In the genomic region with DNA sequence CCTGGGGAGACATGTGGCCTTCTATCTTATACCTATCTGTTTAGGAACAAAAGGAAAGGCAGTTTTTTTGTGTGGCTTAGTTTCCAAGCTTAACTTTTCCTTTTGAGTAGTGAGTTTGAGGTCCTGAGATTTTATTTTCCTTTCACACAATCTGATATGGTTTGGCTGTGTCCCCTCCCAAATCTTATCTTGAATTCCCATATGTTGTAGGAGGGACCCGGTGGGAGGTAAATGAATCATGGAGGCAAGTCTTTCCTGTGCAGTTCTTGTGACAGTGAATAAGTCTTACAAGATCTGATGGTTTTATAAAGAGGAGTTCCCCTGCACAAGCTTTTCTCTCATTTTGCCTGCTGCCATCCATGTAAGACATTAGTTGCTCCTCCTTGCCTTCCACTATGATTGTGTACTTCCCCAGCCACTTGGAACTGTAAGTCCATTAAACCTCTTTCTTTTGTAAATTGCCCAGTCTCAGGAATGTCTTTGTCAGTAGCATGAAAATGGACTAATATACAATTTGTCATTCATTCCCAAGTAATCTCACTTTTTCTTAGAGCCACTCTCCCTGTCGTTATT, we compare ENCODE assay signal across 19 cellular contexts. TPM values are rescaled to one million over a fixed set of nuclear protein-coding genes. Genes with fewer than 3 reads are reported as not detected.
DNase-seq lines count a peak whose midpoint lies in the region; ATAC-seq, FAIRE-seq and TF ChIP-seq lines count a peak whose summit lies in the region.
"Had no signal": no experiment of that assay in that cellular context is flagged by ENCODE, and none has a peak within 500 bp of the region (broad histone marks: within the 10 kb centered on the region; RNA-seq: fewer than 3 reads in every experiment).

No MANE protein-coding gene starts in this region.

- TF ChIP-seq EP300 in HepG2 (IDR thresholded peaks at IDR 0.05; ENCODE audit: low read depth in 2 of 2, low read length in 2 of 2): no peak
- no peak for TF ChIP-seq EP300 in HepG2 (CRISPR knock-in tag; IDR thresholded peaks at IDR 0.05; ENCODE audit: borderline replicate concordance)

- ATAC-seq in HepG2 (no peak), right lobe of liver (no peak)

- H3K4me1 ChIP-seq in HepG2 (ENCODE audit: insufficient read depth, low read length) (peaks cover 23% of the 10 kb centered on the region), right lobe of liver (peaks cover 0 to 6% (median 0%) of the 10 kb centered on the region in 4 donors), endothelial cell of umbilical vein (ENCODE audit: control insufficient read depth, extremely low read depth, insufficient read depth, low read length) (peaks cover 6% of the 10 kb centered on the region)

- H3K27me3 Mint-ChIP-seq in activated naive CD8-positive, alpha-beta T cell treated with anti-CD3 and anti-CD28 coated beads for 36 hours: no peaks in the 10 kb centered on the region

- H3K9me3 ChIP-seq in HepG2 (ENCODE audit: low read length) (no peaks in the 10 kb centered on the region), right lobe of liver (no peaks in the 10 kb centered on the region), endothelial cell of umbilical vein (replicated peaks; ENCODE audit: control insufficient read depth, insufficient read depth, low read length) (no peaks in the 10 kb centered on the region)

- TF ChIP-seq CTCF in HepG2 (CRISPR knock-in tag; IDR thresholded peaks at IDR 0.05) (no peak), right lobe of liver (IDR thresholded peaks at IDR 0.05) (no peak), endothelial cell of umbilical vein (IDR thresholded peaks at IDR 0.05; ENCODE audit: extremely low read depth in 1 of 2, insufficient read depth in 1 of 2, low read depth in 1 of 2, low read length in 2 of 2) (no peak)

- no peak for TF ChIP-seq RAD21 in HepG2 (CRISPR knock-in tag; IDR thresholded peaks at IDR 0.05)

- H3K36me3 Mint-ChIP-seq in activated naive CD8-positive, alpha-beta T cell treated with anti-CD3 and anti-CD28 coated beads for 36 hours: no peaks in the 10 kb centered on the region
- H3K36me3 Mint-ChIP-seq: CD14-positive monocyte; CD4-positive, alpha-beta memory T cell had no signal

- peaks cover 2% of the 10 kb centered on the region for H3K9me3 Mint-ChIP-seq in activated naive CD8-positive, alpha-beta T cell treated with anti-CD3 and anti-CD28 coated beads for 36 hours
- H3K9me3 Mint-ChIP-seq: CD4-positive, alpha-beta memory T cell had no signal

- H3K79me2 ChIP-seq in HepG2 (ENCODE audit: insufficient read depth, low read length) (no peaks in the 10 kb centered on the region), endothelial cell of umbilical vein (ENCODE audit: control insufficient read depth, insufficient read depth, low read length) (peaks cover 2% of the 10 kb centered on the region)

- H3K4me2 ChIP-seq in HepG2 (ENCODE audit: low read depth, low read length): no peak overlapping the region
- H3K4me2 ChIP-seq in endothelial cell of umbilical vein (ENCODE audit: insufficient read depth, low read length): no peak overlapping the region
- H3K4me2 ChIP-seq: BLaER1 had no signal

- H3K9ac ChIP-seq in HepG2 (ENCODE audit: insufficient read depth, low read depth, low read length) (no peak overlapping the region), endothelial cell of umbilical vein (replicated peaks; ENCODE audit: extremely low read depth, insufficient read depth, low read length) (no peak overlapping the region)
- H3K9ac ChIP-seq: BLaER1, GM23248 had no signal

- H2AFZ ChIP-seq in HepG2 (ENCODE audit: low read length) (no peak overlapping the region), endothelial cell of umbilical vein (ENCODE audit: low read depth, low read length) (no peak overlapping the region)
- H2AFZ ChIP-seq: GM23248 had no signal

- WGBS in HepG2 (ENCODE audit: low lambda C conversion rate): 33% methylated on average over 2 of the region's 2 CpGs
- WGBS in right lobe of liver (ENCODE audit: insufficient coverage, low coverage, low lambda C conversion rate, missing lambda C conversion rate): 36% methylated on average over 2 of the region's 2 CpGs

- H3K4me1 Mint-ChIP-seq in activated naive CD8-positive, alpha-beta T cell treated with anti-CD3 and anti-CD28 coated beads for 36 hours: peaks cover 10% of the 10 kb centered on the region

- BruUV-seq in HepG2 (replicated peaks; lab: Mats Ljungman, UMichigan): no TSS peak
- BruUV-seq in endothelial cell of umbilical vein (replicated peaks; lab: Mats Ljungman, UMichigan): no TSS peak

- POLR2A ChIA-PET in HepG2 (lab: Yijun Ruan, JAX) (no interaction called here), endothelial cell of umbilical vein (lab: Charles Lee) (no interaction called here)

- intact Hi-C loops in HepG2 (cut with micrococcal nuclease; ENCODE audit: unreplicated experiment) (no loop called here), right lobe of liver (cut with DNase I) (no loop called here), endothelial cell of umbilical vein (cut with micrococcal nuclease) (no loop called here)

- DNase-seq in HepG2 (ENCODE audit: low spot score) (no peak), right lobe of liver (no peak), endothelial cell of umbilical vein (ENCODE audit: low read depth, low spot score) (no peak), NCI-H187 (lab: John Stamatoyannopoulos, UW) (no peak)
- DNase-seq in activated naive CD8-positive, alpha-beta T cell treated with anti-CD3 and anti-CD28 coated beads for 36 hours: no peak
- DNase-seq: 8988T; CD4-positive, alpha-beta memory T cell; DMS153; DMS79; GDM1; GM23248 had no signal

- H4K20me1 ChIP-seq in HepG2 (ENCODE audit: insufficient read depth, low read length) (no peaks in the 10 kb centered on the region), endothelial cell of umbilical vein (replicated peaks; ENCODE audit: control insufficient read depth, extremely low read depth, insufficient read depth, low read length) (no peaks in the 10 kb centered on the region)
- H4K20me1 ChIP-seq: BLaER1 had no signal

- TF ChIP-seq POLR2A in HepG2 (IDR thresholded peaks at IDR 0.05; ENCODE audit: insufficient read depth in 1 of 2, low read depth in 2 of 2, low read length in 2 of 2) (no peak), right lobe of liver (IDR thresholded peaks at IDR 0.05) (no peak), endothelial cell of umbilical vein (IDR thresholded peaks at IDR 0.05; ENCODE audit: low read depth, low read length) (no peak)

- H3K4me3 Mint-ChIP-seq in activated naive CD8-positive, alpha-beta T cell treated with anti-CD3 and anti-CD28 coated beads for 36 hours: no peak overlapping the region
- H3K4me3 Mint-ChIP-seq: CD14-positive monocyte had no signal

- CTCF ChIA-PET in HepG2 (lab: Yijun Ruan, JAX; ENCODE audit: low intra/inter-chr PET ratio, low total read pairs): no interaction called here
- CTCF ChIA-PET in endothelial cell of umbilical vein (lab: Charles Lee): interaction anchor here (1.3 kb wide), 1 partner anchor 27 kb away, joined by 5 read pairs; no protein-coding TSS in a partner anchor

- H3K27me3 ChIP-seq in HepG2 (ENCODE audit: control insufficient read depth in 1 of 2, insufficient read depth in 2 of 2, low read length in 2 of 2): no peaks in the 10 kb centered on the region
- H3K27me3 ChIP-seq in right lobe of liver: no peaks in the 10 kb centered on the region
- H3K27me3 ChIP-seq in endothelial cell of umbilical vein (ENCODE audit: control insufficient read depth in 2 of 2, insufficient read depth in 2 of 2, low read length in 2 of 2): no peaks in the 10 kb centered on the region
- H3K27me3 ChIP-seq: BLaER1 had no signal

- H3K27ac Mint-ChIP-seq in activated naive CD8-positive, alpha-beta T cell treated with anti-CD3 and anti-CD28 coated beads for 36 hours: no peak overlapping the region
- H3K27ac Mint-ChIP-seq: CD14-positive monocyte; CD4-positive, alpha-beta memory T cell; IgD-negative memory B cell had no signal

- H3K9me1 ChIP-seq in endothelial cell of umbilical vein (replicated peaks; ENCODE audit: control insufficient read depth, extremely low read depth, insufficient read depth, low read length): no peaks in the 10 kb centered on the region

- H3K27ac ChIP-seq in HepG2 (ENCODE audit: extremely low read length, insufficient read depth, low read length) (no peak overlapping the region), right lobe of liver (no peak overlapping the region), endothelial cell of umbilical vein (ENCODE audit: insufficient read depth, low read depth, low read length) (no peak overlapping the region)
- H3K27ac ChIP-seq: BLaER1, GM23248 had no signal

- FAIRE-seq in HepG2 (lab: Jason Lieb, UNC): no peak
- peak; percentile 56 for FAIRE-seq in endothelial cell of umbilical vein (lab: Jason Lieb, UNC)
- FAIRE-seq: GM12892, GM18507, HTR-8/SVneo had no signal

- dilution Hi-C loops in endothelial cell of umbilical vein (cut with MboI; ENCODE audit: extremely low pct_ligation_motif_present, low sequenced_read_pairs): no loop called here

- in situ Hi-C loops in HepG2 (cut with HindIII; ENCODE audit: extremely low pct_ligation_motif_present, low pct_unique_long_range_greater_than_20kb): no loop called here

- no peaks in the 10 kb centered on the region for H3K36me3 ChIP-seq in HepG2 (replicated peaks in 1 of 2; ENCODE audit: control insufficient read depth in 1 of 2, insufficient read depth in 2 of 2, low read length in 2 of 2)
- H3K36me3 ChIP-seq in right lobe of liver: no peaks in the 10 kb centered on the region
- no peaks in the 10 kb centered on the region for H3K36me3 ChIP-seq in endothelial cell of umbilical vein (ENCODE audit: control insufficient read depth in 2 of 2, extremely low read depth in 1 of 2, insufficient read depth in 2 of 2, low read length in 2 of 2)
- H3K36me3 ChIP-seq: BLaER1, HAP-1 had no signal

- H3K4me3 ChIP-seq in HepG2 (replicated peaks in 1 of 3; ENCODE audit: insufficient read depth in 1 of 3, low read depth in 2 of 3, low read length in 3 of 3) (no peak overlapping the region), right lobe of liver (no peak overlapping the region), endothelial cell of umbilical vein (replicated peaks in 1 of 3; ENCODE audit: insufficient read depth in 1 of 3, low read depth in 1 of 3, low read length in 3 of 3) (no peak overlapping the region)
- H3K4me3 ChIP-seq: BLaER1, GM23248, HAP-1 had no signal

RNA-seq across cellular contexts. Expression of a gene that starts 4.7 kb away (rescaled TPM):
- total RNA-seq in HepG2 (2016; rRNA removed; fragmentation: Illumina TruSeq; extraction: Trizol): 30.7 and 33.8 TPM in 2 replicates
- total RNA-seq in HepG2 (2016; cell fraction: cytosol; rRNA removed; fragmentation: Illumina TruSeq; extraction: Trizol; ENCODE audit: low read depth): 29.6 and 37.0 TPM in 2 replicates
- total RNA-seq in HepG2 (2016; cell fraction: insoluble cytoplasmic fraction; rRNA removed; fragmentation: Illumina TruSeq; extraction: Trizol): 31.5 and 34.4 TPM in 2 replicates
- total RNA-seq in HepG2 (2016; cell fraction: membrane; rRNA removed; fragmentation: Illumina TruSeq; extraction: Trizol): 33.2 and 41.2 TPM in 2 replicates
- 15.1 and 15.7 TPM in 2 replicates for total RNA-seq in HepG2 (2016; cell fraction: nucleus; rRNA removed; fragmentation: Illumina TruSeq; extraction: Trizol)
- 23.3 and 24.8 TPM in 2 replicates for polyA plus RNA-seq in HepG2 (2011; rRNA removed)
- 27.1 and 35.6 TPM in 2 replicates for polyA plus RNA-seq in HepG2 (2011; cell fraction: cytosol; rRNA removed)
- 29.2 and 30.5 TPM in 2 replicates for polyA plus RNA-seq in HepG2 (2011; cell fraction: nucleus; rRNA removed)
- 14.8 and 24.0 TPM in 2 replicates for polyA plus RNA-seq in HepG2 (2012)
- polyA plus RNA-seq in HepG2 (2016; cell fraction: cytosol; fragmentation: Illumina TruSeq; extraction: Trizol; ENCODE audit: low read depth): 31.8 and 36.4 TPM in 2 replicates
- polyA plus RNA-seq in HepG2 (2016; cell fraction: insoluble cytoplasmic fraction; fragmentation: Illumina TruSeq; extraction: Trizol; ENCODE audit: low read depth): 30.6 and 31.4 TPM in 2 replicates
- 32.7 and 36.2 TPM in 2 replicates for polyA plus RNA-seq in HepG2 (2016; cell fraction: membrane; fragmentation: Illumina TruSeq; extraction: Trizol; ENCODE audit: low read depth)
- polyA plus RNA-seq in HepG2 (2016; cell fraction: nucleus; fragmentation: Illumina TruSeq; extraction: Trizol; ENCODE audit: insufficient read depth, low read depth): 28.4 and 29.1 TPM in 2 replicates
- polyA minus RNA-seq in HepG2 (2011; rRNA and poly(A)+ RNA removed; ENCODE audit: low replicate concordance): 13.8 and 44.3 TPM in 2 replicates
- 9.0 and 12.0 TPM in 2 replicates for polyA minus RNA-seq in HepG2 (2011; cell fraction: cytosol; rRNA and poly(A)+ RNA removed)
- 7.7 and 8.2 TPM in 2 replicates for polyA minus RNA-seq in HepG2 (2011; cell fraction: nucleus; rRNA and poly(A)+ RNA removed)
- 10 to 100 TPM; 28.6 to 73.0 (median 31.3) TPM for total RNA-seq in right lobe of liver
- total RNA-seq in endothelial cell of umbilical vein: 73.2 and 108 TPM in 2 replicates
- 111 and 126 TPM in 2 replicates for polyA plus RNA-seq in endothelial cell of umbilical vein
- polyA plus RNA-seq in endothelial cell of umbilical vein (2011; cell fraction: cytosol; rRNA removed): 78.8 and 83.8 TPM in 2 replicates
- 54.4 and 58.7 TPM in 2 replicates for polyA plus RNA-seq in endothelial cell of umbilical vein (2011; cell fraction: nucleus; rRNA removed)
- polyA plus RNA-seq in endothelial cell of umbilical vein (2012): 85.8 and 109 TPM in 2 replicates
- 28.8 and 30.4 TPM in 2 replicates for polyA minus RNA-seq in endothelial cell of umbilical vein
- polyA minus RNA-seq in endothelial cell of umbilical vein (2011; cell fraction: cytosol; rRNA and poly(A)+ RNA removed): 58.2 TPM
- 11.3 and 17.1 TPM in 2 replicates for polyA minus RNA-seq in endothelial cell of umbilical vein (2011; cell fraction: nucleus; rRNA and poly(A)+ RNA removed)
- 10 to 100 TPM; 53.4 to 57.7 TPM for total RNA-seq in activated naive CD8-positive, alpha-beta T cell treated with anti-CD3 and anti-CD28 coated beads for 36 hours

RNA-seq across cellular contexts. Expression of a gene that starts 27.1 kb away (rescaled TPM):
- total RNA-seq in HepG2 (2016; rRNA removed; fragmentation: Illumina TruSeq; extraction: Trizol) (21.5 and 34.3 TPM in 2 replicates), right lobe of liver (10 to 100 TPM; 17.5 to 23.3 (median 19.8) TPM), endothelial cell of umbilical vein (43.5 and 50.1 TPM in 2 replicates)
- total RNA-seq in HepG2 (2016; cell fraction: cytosol; rRNA removed; fragmentation: Illumina TruSeq; extraction: Trizol; ENCODE audit: low read depth): 5.1 and 5.2 TPM in 2 replicates
- 19.8 and 32.7 TPM in 2 replicates for total RNA-seq in HepG2 (2016; cell fraction: insoluble cytoplasmic fraction; rRNA removed; fragmentation: Illumina TruSeq; extraction: Trizol)
- total RNA-seq in HepG2 (2016; cell fraction: membrane; rRNA removed; fragmentation: Illumina TruSeq; extraction: Trizol): 11.2 and 15.4 TPM in 2 replicates
- total RNA-seq in HepG2 (2016; cell fraction: nucleus; rRNA removed; fragmentation: Illumina TruSeq; extraction: Trizol): 39.6 and 43.8 TPM in 2 replicates
- polyA plus RNA-seq in HepG2 (2011; rRNA removed) (24.6 and 27.8 TPM in 2 replicates), endothelial cell of umbilical vein (24.8 and 27.9 TPM in 2 replicates)
- 16.5 and 25.1 TPM in 2 replicates for polyA plus RNA-seq in HepG2 (2011; cell fraction: cytosol; rRNA removed)
- polyA plus RNA-seq in HepG2 (2011; cell fraction: nucleus; rRNA removed): 19.3 and 19.4 TPM in 2 replicates
- polyA plus RNA-seq in HepG2 (2012): 21.3 and 21.7 TPM in 2 replicates
- 1.8 and 2.0 TPM in 2 replicates for polyA plus RNA-seq in HepG2 (2016; cell fraction: cytosol; fragmentation: Illumina TruSeq; extraction: Trizol; ENCODE audit: low read depth)
- polyA plus RNA-seq in HepG2 (2016; cell fraction: insoluble cytoplasmic fraction; fragmentation: Illumina TruSeq; extraction: Trizol; ENCODE audit: low read depth): 15.5 and 15.8 TPM in 2 replicates
- 5.3 and 5.5 TPM in 2 replicates for polyA plus RNA-seq in HepG2 (2016; cell fraction: membrane; fragmentation: Illumina TruSeq; extraction: Trizol; ENCODE audit: low read depth)
- 54.2 and 59.0 TPM in 2 replicates for polyA plus RNA-seq in HepG2 (2016; cell fraction: nucleus; fragmentation: Illumina TruSeq; extraction: Trizol; ENCODE audit: insufficient read depth, low read depth)
- 38.0 and 49.2 TPM in 2 replicates for polyA minus RNA-seq in HepG2 (2011; rRNA and poly(A)+ RNA removed; ENCODE audit: low replicate concordance)
- 20.9 and 25.3 TPM in 2 replicates for polyA minus RNA-seq in HepG2 (2011; cell fraction: cytosol; rRNA and poly(A)+ RNA removed)
- polyA minus RNA-seq in HepG2 (2011; cell fraction: nucleus; rRNA and poly(A)+ RNA removed): 29.5 and 36.7 TPM in 2 replicates
- polyA plus RNA-seq in endothelial cell of umbilical vein (2011; cell fraction: cytosol; rRNA removed): 23.5 and 26.4 TPM in 2 replicates
- 34.4 and 38.6 TPM in 2 replicates for polyA plus RNA-seq in endothelial cell of umbilical vein (2011; cell fraction: nucleus; rRNA removed)
- polyA plus RNA-seq in endothelial cell of umbilical vein (2012): 27.5 and 33.6 TPM in 2 replicates
- polyA minus RNA-seq in endothelial cell of umbilical vein: 64.4 and 66.3 TPM in 2 replicates
- polyA minus RNA-seq in endothelial cell of umbilical vein (2011; cell fraction: cytosol; rRNA and poly(A)+ RNA removed): 24.7 TPM
- polyA minus RNA-seq in endothelial cell of umbilical vein (2011; cell fraction: nucleus; rRNA and poly(A)+ RNA removed): 23.7 and 32.6 TPM in 2 replicates
- 10 to 100 TPM; 38.1 to 38.6 TPM for total RNA-seq in activated naive CD8-positive, alpha-beta T cell treated with anti-CD3 and anti-CD28 coated beads for 36 hours

RNA-seq across cellular contexts. Expression of a gene that starts 32.5 kb away (rescaled TPM):
- 89.2 and 95.7 TPM in 2 replicates for total RNA-seq in HepG2 (2016; rRNA removed; fragmentation: Illumina TruSeq; extraction: Trizol)
- total RNA-seq in HepG2 (2016; cell fraction: cytosol; rRNA removed; fragmentation: Illumina TruSeq; extraction: Trizol; ENCODE audit: low read depth): 64.5 and 65.6 TPM in 2 replicates
- total RNA-seq in HepG2 (2016; cell fraction: insoluble cytoplasmic fraction; rRNA removed; fragmentation: Illumina TruSeq; extraction: Trizol): 87.9 and 107 TPM in 2 replicates
- 112 and 135 TPM in 2 replicates for total RNA-seq in HepG2 (2016; cell fraction: membrane; rRNA removed; fragmentation: Illumina TruSeq; extraction: Trizol)
- 38.9 and 40.5 TPM in 2 replicates for total RNA-seq in HepG2 (2016; cell fraction: nucleus; rRNA removed; fragmentation: Illumina TruSeq; extraction: Trizol)
- polyA plus RNA-seq in HepG2 (2011; rRNA removed): 146 TPM in 2 replicates
- polyA plus RNA-seq in HepG2 (2011; cell fraction: cytosol; rRNA removed): 171 and 302 TPM in 2 replicates
- 77.0 and 77.1 TPM in 2 replicates for polyA plus RNA-seq in HepG2 (2011; cell fraction: nucleus; rRNA removed)
- 133 and 141 TPM in 2 replicates for polyA plus RNA-seq in HepG2 (2012)
- 151 and 159 TPM in 2 replicates for polyA plus RNA-seq in HepG2 (2016; cell fraction: cytosol; fragmentation: Illumina TruSeq; extraction: Trizol; ENCODE audit: low read depth)
- 220 and 222 TPM in 2 replicates for polyA plus RNA-seq in HepG2 (2016; cell fraction: insoluble cytoplasmic fraction; fragmentation: Illumina TruSeq; extraction: Trizol; ENCODE audit: low read depth)
- polyA plus RNA-seq in HepG2 (2016; cell fraction: membrane; fragmentation: Illumina TruSeq; extraction: Trizol; ENCODE audit: low read depth): 239 and 256 TPM in 2 replicates
- polyA plus RNA-seq in HepG2 (2016; cell fraction: nucleus; fragmentation: Illumina TruSeq; extraction: Trizol; ENCODE audit: insufficient read depth, low read depth): 118 and 123 TPM in 2 replicates
- polyA minus RNA-seq in HepG2 (2011; rRNA and poly(A)+ RNA removed; ENCODE audit: low replicate concordance): 148 and 164 TPM in 2 replicates
- polyA minus RNA-seq in HepG2 (2011; cell fraction: cytosol; rRNA and poly(A)+ RNA removed): 70.4 and 91.9 TPM in 2 replicates
- polyA minus RNA-seq in HepG2 (2011; cell fraction: nucleus; rRNA and poly(A)+ RNA removed): 33.3 and 40.7 TPM in 2 replicates
- total RNA-seq in right lobe of liver: 100 to 1,000 TPM in 2 of 6 experiments, 10 to 100 TPM in 4; 39.0 to 107 (median 56.5) TPM
- 96.2 and 103 TPM in 2 replicates for total RNA-seq in endothelial cell of umbilical vein
- 210 and 294 TPM in 2 replicates for polyA plus RNA-seq in endothelial cell of umbilical vein
- 184 and 199 TPM in 2 replicates for polyA plus RNA-seq in endothelial cell of umbilical vein (2011; cell fraction: cytosol; rRNA removed)
- 40.5 and 55.6 TPM in 2 replicates for polyA plus RNA-seq in endothelial cell of umbilical vein (2011; cell fraction: nucleus; rRNA removed)
- polyA plus RNA-seq in endothelial cell of umbilical vein (2012): 86.8 and 116 TPM in 2 replicates
- 54.1 and 62.4 TPM in 2 replicates for polyA minus RNA-seq in endothelial cell of umbilical vein
- polyA minus RNA-seq in endothelial cell of umbilical vein (2011; cell fraction: cytosol; rRNA and poly(A)+ RNA removed): 96.4 TPM
- 17.6 and 19.1 TPM in 2 replicates for polyA minus RNA-seq in endothelial cell of umbilical vein (2011; cell fraction: nucleus; rRNA and poly(A)+ RNA removed)
- 10 to 100 TPM; 94.0 to 94.5 TPM for total RNA-seq in activated naive CD8-positive, alpha-beta T cell treated with anti-CD3 and anti-CD28 coated beads for 36 hours

RNA-seq across cellular contexts. Expression of a gene that starts 32.7 kb away (rescaled TPM):
- total RNA-seq in HepG2 (2016; rRNA removed; fragmentation: Illumina TruSeq; extraction: Trizol) (48.4 and 58.4 TPM in 2 replicates), right lobe of liver (10 to 100 TPM; 12.8 to 19.6 (median 17.2) TPM), endothelial cell of umbilical vein (47.4 and 51.6 TPM in 2 replicates)
- 19.8 and 25.4 TPM in 2 replicates for total RNA-seq in HepG2 (2016; cell fraction: cytosol; rRNA removed; fragmentation: Illumina TruSeq; extraction: Trizol; ENCODE audit: low read depth)
- total RNA-seq in HepG2 (2016; cell fraction: insoluble cytoplasmic fraction; rRNA removed; fragmentation: Illumina TruSeq; extraction: Trizol): 51.5 and 62.4 TPM in 2 replicates
- total RNA-seq in HepG2 (2016; cell fraction: membrane; rRNA removed; fragmentation: Illumina TruSeq; extraction: Trizol): 31.1 and 36.0 TPM in 2 replicates
- total RNA-seq in HepG2 (2016; cell fraction: nucleus; rRNA removed; fragmentation: Illumina TruSeq; extraction: Trizol): 38.3 and 50.4 TPM in 2 replicates
- polyA plus RNA-seq in HepG2 (2011; rRNA removed) (43.3 and 45.9 TPM in 2 replicates), endothelial cell of umbilical vein (31.1 and 41.1 TPM in 2 replicates)
- polyA plus RNA-seq in HepG2 (2011; cell fraction: cytosol; rRNA removed): 43.5 and 48.0 TPM in 2 replicates
- 49.8 and 55.0 TPM in 2 replicates for polyA plus RNA-seq in HepG2 (2011; cell fraction: nucleus; rRNA removed)
- polyA plus RNA-seq in HepG2 (2012): 36.0 and 45.5 TPM in 2 replicates
- polyA plus RNA-seq in HepG2 (2016; cell fraction: cytosol; fragmentation: Illumina TruSeq; extraction: Trizol; ENCODE audit: low read depth): 20.0 and 21.6 TPM in 2 replicates
- 99.0 and 104 TPM in 2 replicates for polyA plus RNA-seq in HepG2 (2016; cell fraction: insoluble cytoplasmic fraction; fragmentation: Illumina TruSeq; extraction: Trizol; ENCODE audit: low read depth)
- polyA plus RNA-seq in HepG2 (2016; cell fraction: membrane; fragmentation: Illumina TruSeq; extraction: Trizol; ENCODE audit: low read depth): 29.9 and 32.3 TPM in 2 replicates
- polyA plus RNA-seq in HepG2 (2016; cell fraction: nucleus; fragmentation: Illumina TruSeq; extraction: Trizol; ENCODE audit: insufficient read depth, low read depth): 76.6 and 84.9 TPM in 2 replicates
- polyA minus RNA-seq in HepG2 (2011; rRNA and poly(A)+ RNA removed; ENCODE audit: low replicate concordance): 16.4 and 48.3 TPM in 2 replicates
- 10.2 and 15.5 TPM in 2 replicates for polyA minus RNA-seq in HepG2 (2011; cell fraction: cytosol; rRNA and poly(A)+ RNA removed)
- 37.8 and 42.2 TPM in 2 replicates for polyA minus RNA-seq in HepG2 (2011; cell fraction: nucleus; rRNA and poly(A)+ RNA removed)
- 58.5 and 68.0 TPM in 2 replicates for polyA plus RNA-seq in endothelial cell of umbilical vein (2011; cell fraction: cytosol; rRNA removed)
- polyA plus RNA-seq in endothelial cell of umbilical vein (2011; cell fraction: nucleus; rRNA removed): 53.7 and 60.0 TPM in 2 replicates
- polyA plus RNA-seq in endothelial cell of umbilical vein (2012): 46.9 and 65.5 TPM in 2 replicates
- polyA minus RNA-seq in endothelial cell of umbilical vein: 15.0 and 20.5 TPM in 2 replicates
- polyA minus RNA-seq in endothelial cell of umbilical vein (2011; cell fraction: cytosol; rRNA and poly(A)+ RNA removed): 36.2 TPM
- polyA minus RNA-seq in endothelial cell of umbilical vein (2011; cell fraction: nucleus; rRNA and poly(A)+ RNA removed): 12.4 and 19.0 TPM in 2 replicates
- total RNA-seq in activated naive CD8-positive, alpha-beta T cell treated with anti-CD3 and anti-CD28 coated beads for 36 hours: 100 to 1,000 TPM; 154 to 158 TPM

RNA-seq across cellular contexts. Expression of a gene that starts 55.8 kb away (rescaled TPM):
- 0.01 and 0.18 TPM in 2 replicates for total RNA-seq in HepG2 (2016; rRNA removed; fragmentation: Illumina TruSeq; extraction: Trizol)
- 1.1 TPM in 1 of 2 replicates, not detected in the other for total RNA-seq in HepG2 (2016; cell fraction: cytosol; rRNA removed; fragmentation: Illumina TruSeq; extraction: Trizol; ENCODE audit: low read depth)
- 0.45 TPM in 1 of 2 replicates, not detected in the other for total RNA-seq in HepG2 (2016; cell fraction: insoluble cytoplasmic fraction; rRNA removed; fragmentation: Illumina TruSeq; extraction: Trizol)
- total RNA-seq in HepG2 (2016; cell fraction: membrane; rRNA removed; fragmentation: Illumina TruSeq; extraction: Trizol): 0.93 and 0.96 TPM in 2 replicates
- 0.53 TPM in 1 of 2 replicates, not detected in the other for total RNA-seq in HepG2 (2016; cell fraction: nucleus; rRNA removed; fragmentation: Illumina TruSeq; extraction: Trizol)
- 0.22 and 0.50 TPM in 2 replicates for polyA plus RNA-seq in HepG2 (2011; rRNA removed)
- polyA plus RNA-seq in HepG2 (2011; cell fraction: cytosol; rRNA removed): under 0.01 and 0.01 TPM in 2 replicates
- polyA plus RNA-seq in HepG2 (2011; cell fraction: nucleus; rRNA removed): 0.02 and 0.03 TPM in 2 replicates
- polyA plus RNA-seq in HepG2 (2012): 0.05 and 0.07 TPM in 2 replicates
- polyA plus RNA-seq in HepG2 (2016; cell fraction: cytosol; fragmentation: Illumina TruSeq; extraction: Trizol; ENCODE audit: low read depth): 0.51 and 1.6 TPM in 2 replicates
- not detected in 2 replicates for polyA plus RNA-seq in HepG2 (2016; cell fraction: insoluble cytoplasmic fraction; fragmentation: Illumina TruSeq; extraction: Trizol; ENCODE audit: low read depth)
- polyA plus RNA-seq in HepG2 (2016; cell fraction: membrane; fragmentation: Illumina TruSeq; extraction: Trizol; ENCODE audit: low read depth): 1.5 TPM in 1 of 2 replicates, not detected in the other
- 0.05 TPM in 1 of 2 replicates, not detected in the other for polyA plus RNA-seq in HepG2 (2016; cell fraction: nucleus; fragmentation: Illumina TruSeq; extraction: Trizol; ENCODE audit: insufficient read depth, low read depth)
- polyA minus RNA-seq in HepG2 (2011; rRNA and poly(A)+ RNA removed; ENCODE audit: low replicate concordance): 0.02 and 0.22 TPM in 2 replicates
- 0.79 TPM in 1 of 2 replicates, not detected in the other for polyA minus RNA-seq in HepG2 (2011; cell fraction: cytosol; rRNA and poly(A)+ RNA removed)
- polyA minus RNA-seq in HepG2 (2011; cell fraction: nucleus; rRNA and poly(A)+ RNA removed): under 0.01 TPM in 2 replicates
- total RNA-seq in right lobe of liver: 1 to 10 TPM in 5 of 6 experiments, under 1 TPM in 1; 0.93 to 2.4 (median 1.1) TPM
- total RNA-seq in endothelial cell of umbilical vein: 16.5 and 20.7 TPM in 2 replicates
- polyA plus RNA-seq in endothelial cell of umbilical vein: 5.0 and 7.7 TPM in 2 replicates
- polyA plus RNA-seq in endothelial cell of umbilical vein (2011; cell fraction: cytosol; rRNA removed): 4.6 and 4.8 TPM in 2 replicates
- 19.8 and 24.1 TPM in 2 replicates for polyA plus RNA-seq in endothelial cell of umbilical vein (2011; cell fraction: nucleus; rRNA removed)
- 6.6 and 7.0 TPM in 2 replicates for polyA plus RNA-seq in endothelial cell of umbilical vein (2012)
- polyA minus RNA-seq in endothelial cell of umbilical vein: 13.6 and 14.1 TPM in 2 replicates
- not detected for polyA minus RNA-seq in endothelial cell of umbilical vein (2011; cell fraction: cytosol; rRNA and poly(A)+ RNA removed)
- polyA minus RNA-seq in endothelial cell of umbilical vein (2011; cell fraction: nucleus; rRNA and poly(A)+ RNA removed): 11.2 and 22.0 TPM in 2 replicates
- total RNA-seq in activated naive CD8-positive, alpha-beta T cell treated with anti-CD3 and anti-CD28 coated beads for 36 hours: 10 to 100 TPM in 1 of 2 experiments, 1 to 10 TPM in 1; 8.0 to 12.1 TPM
- total RNA-seq: H4 had no signal
